9 cellular contexts compared by ENCODE assay signal in the genomic region with DNA sequence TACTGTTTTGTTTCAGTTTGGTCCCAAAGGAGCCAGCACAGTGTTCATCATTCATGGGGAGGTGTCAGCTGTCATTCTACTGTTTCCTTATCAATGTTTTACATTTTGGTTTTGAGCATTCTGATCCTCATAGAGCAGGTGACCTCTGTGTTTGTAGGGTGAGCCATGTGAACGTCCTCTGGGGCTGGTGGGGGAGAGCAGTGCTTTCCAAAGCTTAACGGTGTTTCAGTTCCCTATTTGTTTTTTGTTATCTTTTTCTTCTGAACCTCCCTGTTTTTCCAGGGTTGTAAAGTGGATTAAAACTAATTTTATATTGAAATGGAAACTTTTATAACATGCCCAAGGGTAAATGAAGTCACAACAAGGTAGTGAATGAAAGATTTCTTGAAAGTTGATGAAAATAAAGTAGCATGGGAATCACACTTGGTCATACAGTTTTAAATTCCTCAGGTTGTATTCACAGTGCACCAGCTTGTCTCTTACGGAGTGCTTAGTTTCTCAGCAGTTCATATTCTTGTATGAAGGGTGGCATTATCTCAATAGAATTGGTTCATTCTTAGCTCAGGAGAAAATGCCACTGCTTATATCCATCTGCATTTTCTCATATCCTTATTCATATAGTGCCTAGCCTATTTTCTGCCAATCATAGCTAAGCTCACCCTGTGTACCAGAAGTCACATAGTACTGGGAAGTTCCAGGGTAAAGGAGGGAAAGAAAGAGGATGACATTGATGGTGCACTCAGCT. TPM values are rescaled to one million over a fixed set of nuclear protein-coding genes. Genes with fewer than 3 reads are reported as not detected.
DNase-seq lines count a peak whose midpoint lies in the region; ATAC-seq, FAIRE-seq and TF ChIP-seq lines count a peak whose summit lies in the region.
"Had no signal": no experiment of that assay in that cellular context is flagged by ENCODE, and none has a peak within 500 bp of the region (broad histone marks: within the 10 kb centered on the region; RNA-seq: fewer than 3 reads in every experiment).

No MANE protein-coding gene starts in this region.

- H3K36me3 Mint-ChIP-seq in activated T-helper 2 cell treated with anti-CD3 and anti-CD28 coated beads, Interferon-gamma antibody, Interleukin-2, Interleukin-4, amounts not matched to agents 10 μg/mL and 5 μg/mL and 100 μg/mL, durations not matched to agents 14 hours and 24 hours and 36 hours (ENCODE audit: low read depth): peaks cover 8% of the 10 kb centered on the region

- FAIRE-seq in GM19239 (lab: Jason Lieb, UNC) (peak; percentile 75), GM12878 (lab: Jason Lieb, UNC) (no peak)
- FAIRE-seq: endometrium had no signal

- TF ChIP-seq RAD21 in GM12878 (IDR thresholded peaks at IDR 0.05; ENCODE audit: insufficient read depth, low read depth, low read length): no peak

- ATAC-seq in HG03066 (IDR thresholded peaks at IDR 0.05; ENCODE audit: low read depth, unreplicated experiment) (peak; percentile 79), GM12878 (peak; percentile 80)

- 30% methylated on average over 3 of the region's 3 CpGs for WGBS in GM12878 (ENCODE audit: insufficient coverage, insufficient replicate concordance, low lambda C conversion rate, missing lambda C conversion rate)
- WGBS in smooth muscle cell (ENCODE audit: low lambda C conversion rate): 56% methylated on average over 3 of the region's 3 CpGs

- H3K4me1 ChIP-seq in GM12878 (ENCODE audit: control insufficient read depth, insufficient read depth, low read length) (peaks cover 49% of the 10 kb centered on the region), smooth muscle cell (ENCODE audit: low read depth) (peaks cover 32% of the 10 kb centered on the region), SJCRH30 (peaks cover 36% of the 10 kb centered on the region)

- H3K27ac ChIP-seq in GM12878 (ENCODE audit: control insufficient read depth, insufficient read depth) (no peak overlapping the region), smooth muscle cell (ENCODE audit: low read depth) (peak overlapping the region; percentile 39), SJCRH30 (no peak overlapping the region)

- H3K27me3 Mint-ChIP-seq in activated T-helper 2 cell treated with anti-CD3 and anti-CD28 coated beads, Interferon-gamma antibody, Interleukin-2, Interleukin-4, amounts not matched to agents 10 μg/mL and 5 μg/mL and 100 μg/mL, durations not matched to agents 14 hours and 24 hours and 36 hours (ENCODE audit: low read depth): no peaks in the 10 kb centered on the region

- RAD21 ChIA-PET in GM12878 (lab: Charles Lee; ENCODE audit: unreplicated experiment): interaction anchor here (1.1 to 2.5 kb wide), 12 partner anchors 10 to 130 kb away, joined by 3 to 13 read pairs (median 4); no protein-coding TSS in a partner anchor

- CTCF ChIA-PET in GM12878 (lab: Yijun Ruan, JAX): interaction anchor here (0.6 to 1.4 kb wide), 8 partner anchors 17 to 769 kb away, joined by 3 to 5 read pairs (median 4); no protein-coding TSS in a partner anchor

- peak overlapping the region; percentile 5; the same call in 1 of the 2 replicates for H3K4me2 ChIP-seq in GM12878 (ENCODE audit: control insufficient read depth, insufficient read depth)
- no peak overlapping the region for H3K4me2 ChIP-seq in smooth muscle cell

- H3K4me1 Mint-ChIP-seq in activated T-helper 2 cell treated with anti-CD3 and anti-CD28 coated beads, Interferon-gamma antibody, Interleukin-2, Interleukin-4, amounts not matched to agents 10 μg/mL and 5 μg/mL and 100 μg/mL, durations not matched to agents 14 hours and 24 hours and 36 hours (ENCODE audit: low read depth): peaks cover 35% of the 10 kb centered on the region

- H3K9me3 Mint-ChIP-seq in activated T-helper 2 cell treated with anti-CD3 and anti-CD28 coated beads, Interferon-gamma antibody, Interleukin-2, Interleukin-4, amounts not matched to agents 10 μg/mL and 5 μg/mL and 100 μg/mL, durations not matched to agents 14 hours and 24 hours and 36 hours: no peaks in the 10 kb centered on the region

- H3K27ac Mint-ChIP-seq in activated T-helper 2 cell treated with anti-CD3 and anti-CD28 coated beads, Interferon-gamma antibody, Interleukin-2, Interleukin-4, amounts not matched to agents 10 μg/mL and 5 μg/mL and 100 μg/mL, durations not matched to agents 14 hours and 24 hours and 36 hours: no peak overlapping the region

- H3K4me3 ChIP-seq in GM12878 (no peak overlapping the region), smooth muscle cell (no peak overlapping the region), SJCRH30 (no peak overlapping the region)

- no peaks in the 10 kb centered on the region; the same call in 1 of the 3 replicates for H3K9me3 ChIP-seq in GM12878 (replicated peaks; ENCODE audit: control insufficient read depth, insufficient read depth, low read length)
- no peaks in the 10 kb centered on the region for H3K9me3 ChIP-seq in smooth muscle cell (replicated peaks; ENCODE audit: low read depth)
- peaks cover 6% of the 10 kb centered on the region; the same call in 1 of the 2 replicates for H3K9me3 ChIP-seq in SJCRH30 (replicated peaks)

- DNase-seq in GM19239 (ENCODE audit: insufficient read length, low spot score): no peak
- peak; percentile 66 for DNase-seq in GM12878 (ENCODE audit: low read depth, low spot score)
- no peak for DNase-seq in smooth muscle cell (lab: John Stamatoyannopoulos, UW; ENCODE audit: unreplicated experiment)
- DNase-seq in activated T-helper 2 cell treated with anti-CD3 and anti-CD28 coated beads, Interferon-gamma antibody, Interleukin-2, Interleukin-4, amounts not matched to agents 10 μg/mL and 5 μg/mL and 100 μg/mL, durations not matched to agents 14 hours and 24 hours and 36 hours (ENCODE audit: low spot score): no peak
- no peak for DNase-seq in NCI-H1694 treated with DMSO at 0.1 percent for 48 hours (lab: John Stamatoyannopoulos, UW)
- DNase-seq in activated CD8-positive, alpha-beta memory T cell treated with anti-CD3 and anti-CD28 coated beads, Interleukin-2, amount 50 U/mL, for 48 hours: no peak
- DNase-seq in SJCRH30: no peak

- peaks cover 19% of the 10 kb centered on the region for H3F3A ChIP-seq in smooth muscle cell (ENCODE audit: low read depth)

- H3K9ac ChIP-seq in GM12878 (ENCODE audit: control insufficient read depth, insufficient read depth, low read length): no peak overlapping the region
- H3K9ac ChIP-seq in smooth muscle cell (ENCODE audit: low read depth): no peak overlapping the region

- no peak for TF ChIP-seq POLR2A in GM12878 (IDR thresholded peaks at IDR 0.05; ENCODE audit: low read depth, low read length)

- no peaks in the 10 kb centered on the region for H3K27me3 ChIP-seq in GM12878 (replicated peaks in 1 of 2; ENCODE audit: control insufficient read depth in 2 of 2, insufficient read depth in 2 of 2, low read length in 1 of 2)
- no peaks in the 10 kb centered on the region for H3K27me3 ChIP-seq in smooth muscle cell (ENCODE audit: low read depth)
- no peaks in the 10 kb centered on the region for H3K27me3 ChIP-seq in SJCRH30

- TF ChIP-seq CTCF in GM12878 (IDR thresholded peaks at IDR 0.05 in 2 of 3, conservative IDR thresholded peaks at IDR 0.05 in 1 of 3; ENCODE audit: control insufficient read depth in 2 of 3, extremely low read depth in 1 of 3, insufficient read depth in 1 of 3, low read depth in 3 of 3, low read length in 3 of 3) (no peak), smooth muscle cell (IDR thresholded peaks at IDR 0.05; ENCODE audit: borderline replicate concordance, insufficient read depth, poor library complexity, severe bottlenecking) (no peak)

- intact Hi-C loops in GM12878 (cut with micrococcal nuclease; ENCODE audit: unreplicated experiment): loop anchor here (2.0 to 5.0 kb wide), 3 partner anchors 50 to 129 kb away; no protein-coding TSS in a partner anchor
- intact Hi-C loops in activated T-helper 2 cell treated with anti-CD3 and anti-CD28 coated beads, Interferon-gamma antibody, Interleukin-2, Interleukin-4, amounts not matched to agents 10 μg/mL and 5 μg/mL and 100 μg/mL, durations not matched to agents 14 hours and 24 hours and 36 hours (cut with micrococcal nuclease): no loop called here

- H4K20me1 ChIP-seq in GM12878 (ENCODE audit: control insufficient read depth, insufficient read depth): no peaks in the 10 kb centered on the region
- H4K20me1 ChIP-seq in smooth muscle cell (ENCODE audit: low read depth): peaks cover 67% of the 10 kb centered on the region

- POLR2A ChIA-PET in GM12878 (lab: Charles Lee): interaction anchor here (0.6 to 1.3 kb wide), 6 partner anchors 15 to 306 kb away, joined by 3 to 4 read pairs (median 3); no protein-coding TSS in a partner anchor

- no peaks in the 10 kb centered on the region for H3K36me3 ChIP-seq in GM12878 (ENCODE audit: control insufficient read depth in 2 of 2, insufficient read depth in 2 of 2, low read length in 1 of 2)
- no peaks in the 10 kb centered on the region for H3K36me3 ChIP-seq in smooth muscle cell (ENCODE audit: low read depth)
- 0 out of 2 replicates have a peak, but pooled peaks cover 9% of the 10 kb centered on the region for H3K36me3 ChIP-seq in SJCRH30

- H2AFZ ChIP-seq in GM12878 (ENCODE audit: control insufficient read depth, low read depth, low read length): no peak overlapping the region
- no peak overlapping the region for H2AFZ ChIP-seq in smooth muscle cell (ENCODE audit: low read depth)

- no peaks in the 10 kb centered on the region for H3K79me2 ChIP-seq in GM12878 (ENCODE audit: control insufficient read depth, insufficient read depth, low read length)
- H3K79me2 ChIP-seq in smooth muscle cell (ENCODE audit: low read depth): peaks cover 83% of the 10 kb centered on the region

- BruUV-seq in GM12878 (replicated peaks; lab: Mats Ljungman, UMichigan): no TSS peak

- TF ChIP-seq EP300 in GM12878 (IDR thresholded peaks at IDR 0.05; ENCODE audit: borderline replicate concordance in 1 of 2, control insufficient read depth in 1 of 2, low read depth in 2 of 2, low read length in 2 of 2): peak; percentile 92 to 95; a peak in 3 of 4 replicates

- no peak overlapping the region for H3K4me3 Mint-ChIP-seq in activated T-helper 2 cell treated with anti-CD3 and anti-CD28 coated beads, Interferon-gamma antibody, Interleukin-2, Interleukin-4, amounts not matched to agents 10 μg/mL and 5 μg/mL and 100 μg/mL, durations not matched to agents 14 hours and 24 hours and 36 hours (ENCODE audit: low read depth)

- in situ Hi-C loops in GM12878 (cut with MboI): no loop called here

- SMC1A ChIA-PET in GM12878 (lab: Charles Lee; ENCODE audit: uncharacterized antibody, unreplicated experiment): interaction anchor here (0.8 to 3.8 kb wide), 21 partner anchors 10 to 484 kb away, joined by 3 to 26 read pairs (median 6); no protein-coding TSS in a partner anchor

RNA-seq across cellular contexts. Expression of a gene that starts 54.5 kb away (rescaled TPM):
- total RNA-seq in GM12878 (2013; cell fraction: nucleolus; rRNA removed): 37.7 and 39.0 TPM in 2 replicates
- 9.0 and 9.2 TPM in 2 replicates for total RNA-seq in GM12878 (2014; rRNA removed)
- 10.4 and 12.1 TPM in 2 replicates for total RNA-seq in GM12878 (2014; rRNA removed; fragmentation: Illumina TruSeq; extraction: Trizol)
- 17.2 and 19.8 TPM in 2 replicates for total RNA-seq in GM12878 (2021)
- 1.1 TPM for polyA plus RNA-seq in GM12878 (2011; ENCODE audit: low read depth)
- 45.7 and 50.4 TPM in 2 replicates for polyA plus RNA-seq in GM12878 (2011; rRNA removed)
- 38.5 and 40.0 TPM in 2 replicates for polyA plus RNA-seq in GM12878 (2011; cell fraction: cytosol; rRNA removed)
- polyA plus RNA-seq in GM12878 (2011; cell fraction: nucleus; rRNA removed): 113 and 120 TPM in 2 replicates
- polyA plus RNA-seq in GM12878 (2012): 1.4 and 1.6 TPM in 2 replicates
- 17.9 and 18.9 TPM in 2 replicates for polyA plus RNA-seq in GM12878 (2014; fragmentation: Illumina TruSeq; extraction: Trizol)
- 1 to 10 TPM; 1.9 to 2.5 TPM for polyA plus RNA-seq in GM12878 (2014; fragmentation: Nextera tagmentation; extraction: Ambion mirVana)
- polyA plus RNA-seq in GM12878 (2014; rRNA removed): 12.4 and 13.1 TPM in 2 replicates
- polyA plus RNA-seq in GM12878 (2016; fragmentation: Nextera tagmentation; extraction: Ambion mirVana): 1 to 10 TPM; 2.6 to 2.9 TPM
- polyA minus RNA-seq in GM12878 (2011; rRNA and poly(A)+ RNA removed): 94.8 and 109 TPM in 2 replicates
- polyA minus RNA-seq in GM12878 (2011; cell fraction: cytosol; rRNA and poly(A)+ RNA removed): 26.1 and 26.6 TPM in 2 replicates
- polyA minus RNA-seq in GM12878 (2011; cell fraction: nucleus; rRNA and poly(A)+ RNA removed): 133 and 207 TPM in 2 replicates
- total RNA-seq in smooth muscle cell: 90.9 and 107 TPM in 2 replicates
- 68.9 and 76.9 TPM in 2 replicates for polyA plus RNA-seq in smooth muscle cell
- 36.8 and 40.6 TPM in 2 replicates for total RNA-seq in activated T-helper 2 cell treated with anti-CD3 and anti-CD28 coated beads, Interferon-gamma antibody, Interleukin-2, Interleukin-4, amounts not matched to agents 10 μg/mL and 5 μg/mL and 100 μg/mL, durations not matched to agents 14 hours and 24 hours and 36 hours
- total RNA-seq in SJCRH30 (2014; rRNA removed; shearing (Covaris generic)): 118 and 139 TPM in 2 replicates
